Comparison of ENCODE assay signal across 22 cellular contexts in the genomic region with DNA sequence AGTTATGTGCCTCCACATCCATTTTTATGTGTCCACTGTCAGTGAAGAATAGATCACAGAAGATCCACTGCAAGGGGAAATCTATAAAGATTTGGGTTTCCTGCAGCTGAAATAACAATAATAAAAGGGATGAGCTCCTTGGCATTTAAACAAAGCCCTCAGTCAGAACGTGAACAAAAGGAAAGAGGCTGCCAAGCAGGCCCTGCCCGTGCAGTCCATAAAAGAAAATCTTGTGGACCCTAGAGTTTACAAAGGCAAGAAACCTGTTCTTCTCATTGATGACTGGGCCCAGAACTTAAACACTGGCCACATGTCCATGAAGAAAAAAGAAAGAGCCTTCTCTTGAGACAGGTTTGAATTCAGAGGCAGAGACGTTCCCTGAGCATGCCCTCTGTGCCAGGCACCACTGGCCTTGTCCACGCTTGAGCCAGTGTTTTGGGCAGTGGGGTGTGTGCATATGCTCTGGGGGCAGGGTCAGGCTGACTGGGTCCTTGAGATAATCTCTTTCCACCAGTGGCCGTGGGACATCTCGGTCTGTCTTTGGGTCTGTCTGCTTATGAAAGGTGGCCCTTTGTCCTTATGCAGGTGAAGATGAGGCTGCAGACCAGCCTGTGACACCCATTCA.
"Had no signal": no experiment of that assay in that cellular context is flagged by ENCODE, and none has a peak within 500 bp of the region (broad histone marks: within the 10 kb centered on the region; RNA-seq: fewer than 3 reads in every experiment).

No MANE protein-coding gene starts in this region.

- FAIRE-seq: endometrium had no signal

- H3K36me3 ChIP-seq: colonic mucosa, gastrocnemius medialis, heart right ventricle, ovary, transverse colon, uterus had no signal

- ATAC-seq: activated CD8-positive, alpha-beta memory T cell treated with anti-CD3 and anti-CD28 coated beads, Interleukin-2, amount 10 ng/mL, durations not matched to agents 7 days and 5 days; activated T-helper 17 cell treated with anti-CD3 and anti-CD28 coated beads, Interleukin-2, amount 50 U/mL, for 72 hours; naive thymus-derived CD8-positive, alpha-beta T cell; T-cell had no signal

- H3K4me1 ChIP-seq: colonic mucosa, uterus had no signal

- H3K27ac ChIP-seq: colonic mucosa, heart right ventricle, ovary, transverse colon, uterus had no signal

- DNase-seq: activated CD4-positive, alpha-beta memory T cell treated with anti-CD3 and anti-CD28 coated beads, Interleukin-2, amount 10 ng/mL, durations not matched to agents 7 days and 5 days; activated CD4-positive, alpha-beta T cell treated with anti-CD3 and anti-CD28 coated beads for 48 hours; activated CD4-positive, CD25-positive, alpha-beta regulatory T cell; activated CD8-positive, alpha-beta memory T cell treated with anti-CD3 and anti-CD28 coated beads, Interleukin-2, amount 10 ng/mL, durations not matched to agents 7 days and 5 days; activated naive CD4-positive, alpha-beta T cell; activated naive CD8-positive, alpha-beta T cell treated with anti-CD3 and anti-CD28 coated beads for 36 hours; activated T-cell treated with anti-CD3 and anti-CD28 coated beads, Interleukin-2, amount 50 U/mL, for 1 hour; amniotic stem cell; central memory CD4-positive, alpha-beta T cell; colonic mucosa; heart right ventricle; kidney glomerular epithelial cell; mesendoderm; naive thymus-derived CD8-positive, alpha-beta T cell; ovary; stimulated activated naive CD4-positive, alpha-beta T cell; T-cell; transverse colon; uterus had no signal

- H3K27me3 ChIP-seq: colonic mucosa, gastrocnemius medialis, heart right ventricle, ovary, transverse colon, uterus had no signal

- H3K9me3 ChIP-seq: colonic mucosa, gastrocnemius medialis, heart right ventricle, ovary, transverse colon, uterus had no signal

- H3K4me3 ChIP-seq: colonic mucosa, gastrocnemius medialis, heart right ventricle, ovary, transverse colon, uterus had no signal
